Comparison of ENCODE assay signal across 24 cellular contexts in genomic region chr4:148240241-148240640, GRCh38.
A peak's percentile ranks its signal among the peaks of the same experiment; 100 is the strongest.
DNase-seq lines count a peak whose midpoint lies in the region; ATAC-seq, FAIRE-seq and TF ChIP-seq lines count a peak whose summit lies in the region.
"Had no signal": no experiment of that assay in that cellular context is flagged by ENCODE, and none has a peak within 500 bp of the region (broad histone marks: within the 10 kb centered on the region; RNA-seq: fewer than 3 reads in every experiment).

No MANE protein-coding gene starts in this region.

- H3K27me3 ChIP-seq in foreskin keratinocyte (no peaks in the 10 kb centered on the region), pancreas (no peaks in the 10 kb centered on the region), small intestine (ENCODE audit: control insufficient read depth in 2 of 2, insufficient read depth in 2 of 2, low read length in 2 of 2) (no peaks in the 10 kb centered on the region)
- H3K27me3 ChIP-seq: BE2C; BLaER1 treated with 17β-estradiol and CSF1 and Interleukin-3, amounts not matched to agents 10 nM and 100 nM had no signal

- no peaks in the 10 kb centered on the region for H3K36me3 Mint-ChIP-seq in glutamatergic neuron (ENCODE audit: unreplicated experiment)
- H3K36me3 Mint-ChIP-seq: CD14-positive monocyte had no signal

- H3K27ac ChIP-seq in foreskin keratinocyte (no peak overlapping the region), pancreas (no peak overlapping the region), small intestine (ENCODE audit: low read depth in 1 of 2, low read length in 1 of 2) (no peak overlapping the region)
- H3K27ac ChIP-seq: 22Rv1; BLaER1 treated with 17β-estradiol and CSF1 and Interleukin-3, amounts not matched to agents 10 nM and 100 nM had no signal

- H3K36me3 ChIP-seq in pancreas (no peaks in the 10 kb centered on the region), small intestine (ENCODE audit: control insufficient read depth in 2 of 2, insufficient read depth in 2 of 2, low read length in 2 of 2) (no peaks in the 10 kb centered on the region)
- H3K36me3 ChIP-seq: BE2C; BLaER1 treated with 17β-estradiol and CSF1 and Interleukin-3, amounts not matched to agents 10 nM and 100 nM had no signal

- H3K9me3 Mint-ChIP-seq in glutamatergic neuron (ENCODE audit: unreplicated experiment): no peaks in the 10 kb centered on the region
- H3K9me3 Mint-ChIP-seq: CD14-positive monocyte; CD4-positive, alpha-beta T cell; CD8-positive, alpha-beta memory T cell; GM23338; H9 had no signal

- 97 to 99% methylated on average over 4 of the region's 4 CpGs for WGBS in pancreas, 2 donors
- WGBS in small intestine, 3 donors: 93 to 97% (median 94%) methylated on average over 4 of the region's 4 CpGs

- no peaks in the 10 kb centered on the region for H3K4me1 ChIP-seq in foreskin keratinocyte
- peaks cover 6 to 12% (median 10%) of the 10 kb centered on the region in 3 donors for H3K4me1 ChIP-seq in pancreas
- H3K4me1 ChIP-seq in small intestine (ENCODE audit: control insufficient read depth in 2 of 2, insufficient read depth in 1 of 2, low read depth in 1 of 2, low read length in 1 of 2): peaks cover 0 to 11% of the 10 kb centered on the region in 2 donors
- H3K4me1 ChIP-seq: BE2C had no signal

- H3K4me3 ChIP-seq in pancreas (no peak overlapping the region), small intestine (ENCODE audit: low read depth in 1 of 2, low read length in 2 of 2) (no peak overlapping the region)
- H3K4me3 ChIP-seq: BLaER1 treated with 17β-estradiol and CSF1 and Interleukin-3, amounts not matched to agents 10 nM and 100 nM; GM23338 had no signal

- intact Hi-C loops in pancreas (cut with DNase I): no loop called here

- DNase-seq in AG20443 (ENCODE audit: low spot score) (peak; percentile 10), foreskin keratinocyte (peak; percentile 5 to 31), pancreas (no peak), small intestine (no peak), DMS153 treated with DMSO at 0.1 percent for 48 hours (lab: John Stamatoyannopoulos, UW; ENCODE audit: unreplicated experiment) (no peak), retina (no peak), glutamatergic neuron (no peak)
- DNase-seq: AML-193; BE2C; CD4-positive, alpha-beta T cell; CD8-positive, alpha-beta memory T cell; DMS 273 treated with DMSO at 0.1 percent for 48 hours; DMS53; DMS79 treated with DMSO at 0.1 percent for 48 hours; GF-D8; H9 had no signal

- no peak for ATAC-seq in foreskin keratinocyte
- no peak for ATAC-seq in pancreas
- ATAC-seq: GM23338, HCT116 had no signal

- H3K4me1 Mint-ChIP-seq in glutamatergic neuron (ENCODE audit: low read depth, unreplicated experiment): peaks cover 5% of the 10 kb centered on the region
- H3K4me1 Mint-ChIP-seq: CD14-positive monocyte, GM23338, H9 had no signal

- no peak overlapping the region for H3K4me3 Mint-ChIP-seq in glutamatergic neuron (ENCODE audit: unreplicated experiment)
- H3K4me3 Mint-ChIP-seq: CD14-positive monocyte; CD4-positive, alpha-beta T cell; CD8-positive, alpha-beta memory T cell; GM23338; H9 had no signal

- no peaks in the 10 kb centered on the region for H3K27me3 Mint-ChIP-seq in glutamatergic neuron (ENCODE audit: unreplicated experiment)
- H3K27me3 Mint-ChIP-seq: CD4-positive, alpha-beta T cell; CD8-positive, alpha-beta memory T cell had no signal

- no peak overlapping the region for H3K27ac Mint-ChIP-seq in glutamatergic neuron (ENCODE audit: unreplicated experiment)
- H3K27ac Mint-ChIP-seq: CD14-positive monocyte; CD4-positive, alpha-beta T cell; GM23338; H9 had no signal

- TF ChIP-seq CTCF in foreskin keratinocyte (conservative IDR thresholded peaks at IDR 0.05): no peak
- no peak for TF ChIP-seq CTCF in pancreas (IDR thresholded peaks at IDR 0.05)
- no peak for TF ChIP-seq CTCF in glutamatergic neuron (IDR thresholded peaks at IDR 0.05; ENCODE audit: partially characterized antibody, unreplicated experiment)

- no peaks in the 10 kb centered on the region for H3K9me3 ChIP-seq in pancreas
- H3K9me3 ChIP-seq in small intestine (ENCODE audit: control insufficient read depth, low read depth): no peaks in the 10 kb centered on the region
- H3K9me3 ChIP-seq: BE2C; BLaER1 treated with 17β-estradiol and CSF1 and Interleukin-3, amounts not matched to agents 10 nM and 100 nM had no signal

- FAIRE-seq in pancreas (lab: Jason Lieb, UNC) (peak; percentile 37), small intestine (lab: Jason Lieb, UNC) (peak; percentile 87)
- FAIRE-seq: D721Med, GM12892, GM19239 had no signal

Comparison
In these comparisons a context has a peak if more than half of its experiments do, and no peak if none do; other contexts are left out.
1. DNase-seq: peak in AG20443 (single experiment) and foreskin keratinocyte (2 of 2); none in pancreas (0 of 6), small intestine (single experiment), DMS153 treated with DMSO at 0.1 percent for 48 hours (single experiment), retina (single experiment) and glutamatergic neuron (single experiment).